In the genomic region with DNA sequence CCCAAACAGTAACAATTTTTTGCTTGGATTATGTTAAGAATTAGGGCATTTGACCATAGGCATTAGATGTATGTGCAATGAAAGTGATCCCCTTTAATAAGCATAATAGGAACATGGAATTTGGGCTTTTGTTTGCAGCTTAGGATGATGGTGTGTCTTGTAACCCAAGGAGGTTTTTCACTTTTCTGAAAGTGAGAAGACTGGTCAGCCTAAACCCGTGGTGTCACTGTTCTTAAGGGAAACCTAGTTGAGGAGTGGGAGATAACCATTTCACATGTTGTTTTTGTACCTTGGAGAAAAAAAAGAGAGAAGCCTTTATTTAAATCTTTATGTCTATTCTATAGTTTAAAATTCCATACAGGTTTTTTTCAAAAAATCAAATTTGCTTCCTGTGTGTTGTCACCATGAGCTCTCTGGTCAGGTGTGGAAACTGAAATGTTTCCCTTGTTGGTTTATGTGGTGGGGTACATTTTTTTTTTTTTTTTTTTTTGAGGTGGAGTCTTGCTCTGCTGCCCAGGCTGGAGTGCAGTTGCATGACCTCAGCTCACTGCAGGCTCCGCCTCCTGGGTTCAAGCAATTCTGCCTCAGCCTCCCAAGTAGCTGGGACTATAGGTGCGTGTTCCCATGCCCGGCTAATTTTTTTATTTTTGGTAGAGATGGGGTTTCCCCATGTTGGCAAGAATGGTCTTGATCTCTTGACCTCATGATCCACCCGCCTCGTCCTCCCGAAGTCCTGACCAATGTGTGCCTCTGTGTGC, we compare ENCODE assay signal across 11 cellular contexts. TPM values are rescaled to one million over a fixed set of nuclear protein-coding genes. Genes with fewer than 3 reads are reported as not detected.
A peak's percentile ranks its signal among the peaks of the same experiment; 100 is the strongest.
DNase-seq lines count a peak whose midpoint lies in the region; ATAC-seq, FAIRE-seq and TF ChIP-seq lines count a peak whose summit lies in the region.
"Had no signal": no experiment of that assay in that cellular context is flagged by ENCODE, and none has a peak within 500 bp of the region (broad histone marks: within the 10 kb centered on the region; RNA-seq: fewer than 3 reads in every experiment).

No MANE protein-coding gene starts in this region.

- H3K36me3 ChIP-seq in Loucy (ENCODE audit: insufficient read depth, low read length), result no peaks in the 10 kb centered on the region

- peaks cover 0 to 28% (median 3%) of the 10 kb centered on the region in 3 donors for H3K36me3 Mint-ChIP-seq in naive thymus-derived CD8-positive, alpha-beta T cell

- no peak for TF ChIP-seq POLR2A in GM12892 (IDR thresholded peaks at IDR 0.05; ENCODE audit: low read depth, low read length)

- no peak overlapping the region for H3K4me3 ChIP-seq in Loucy (ENCODE audit: low read length, poor library complexity, severe bottlenecking)

- no peaks in the 10 kb centered on the region for H3K9me3 ChIP-seq in Loucy (ENCODE audit: insufficient read depth, low read depth, low read length)

- H3K4me1 Mint-ChIP-seq in naive thymus-derived CD8-positive, alpha-beta T cell, result peaks cover 18 to 66% (median 51%) of the 10 kb centered on the region in 4 donors

- ATAC-seq in GM18909 (IDR thresholded peaks at IDR 0.05; ENCODE audit: poor library complexity, unreplicated experiment) (peak; percentile 78), GM21825 (IDR thresholded peaks at IDR 0.05; ENCODE audit: unreplicated experiment) (peak; percentile 66), left cardiac atrium (no peak)
- peak in 1 of 2 donors; percentile 49 for ATAC-seq in naive thymus-derived CD8-positive, alpha-beta T cell

- intact Hi-C loops in left cardiac atrium (cut with DNase I), result loop anchor here in 1 of 2 donors (10.0 kb wide), 1 partner anchor 57 kb away; no protein-coding TSS in a partner anchor

- POLR2A ChIA-PET in naive thymus-derived CD8-positive, alpha-beta T cell (lab: Charles Lee), result interaction anchor here (1.2 to 1.3 kb wide), 3 partner anchors 20 to 27 kb away, joined by 3 read pairs; no protein-coding TSS in a partner anchor

- no peaks in the 10 kb centered on the region for H3K27me3 Mint-ChIP-seq in naive thymus-derived CD8-positive, alpha-beta T cell
- H3K27me3 Mint-ChIP-seq: dendritic cell treated with granulocyte-macrophage colony-stimulating factor and Interleukin-4, amounts not matched to agents 40 ng/mL and 50 ng/mL, for 4 days had no signal

- H3K27me3 ChIP-seq in Loucy (ENCODE audit: insufficient read depth, low read length, poor library complexity, severe bottlenecking), result no peaks in the 10 kb centered on the region

- H3K79me2 ChIP-seq in Loucy (ENCODE audit: insufficient read depth, low read length), result peaks cover 74% of the 10 kb centered on the region

- H4K20me1 ChIP-seq in Loucy (ENCODE audit: insufficient read depth, low read length, poor library complexity, severe bottlenecking), result peaks cover 19% of the 10 kb centered on the region

- no peak for FAIRE-seq in GM12892 (lab: Jason Lieb, UNC)

- H3K4me3 Mint-ChIP-seq in naive thymus-derived CD8-positive, alpha-beta T cell, result peak overlapping the region in 2 of 10 donors; percentile 24 to 48
- H3K4me3 Mint-ChIP-seq: dendritic cell treated with granulocyte-macrophage colony-stimulating factor and Interleukin-4, amounts not matched to agents 40 ng/mL and 50 ng/mL, for 4 days had no signal

- peak overlapping the region in 7 of 10 donors; percentile 9 to 74 (median 43) for H3K27ac Mint-ChIP-seq in naive thymus-derived CD8-positive, alpha-beta T cell
- H3K27ac Mint-ChIP-seq: dendritic cell treated with granulocyte-macrophage colony-stimulating factor and Interleukin-4, amounts not matched to agents 40 ng/mL and 50 ng/mL, for 4 days had no signal

- no peak for DNase-seq in naive thymus-derived CD8-positive, alpha-beta T cell
- DNase-seq in left cardiac atrium (no peak), iPS-NIHi7 (ENCODE audit: extremely low spot score) (no peak), GM12892 (ENCODE audit: insufficient read length) (no peak)
- no peak for DNase-seq in activated CD4-positive, CD25-positive, alpha-beta regulatory T cell treated with anti-CD3 and anti-CD28 coated beads, Interleukin-2, amount 50 U/mL, for 72 hours
- DNase-seq: activated CD8-positive, alpha-beta memory T cell treated with anti-CD3 and anti-CD28 coated beads, Interleukin-2, amount 50 U/mL, for 4 hours; NCI-H1105 had no signal

- no peaks in the 10 kb centered on the region for H3K9me3 Mint-ChIP-seq in naive thymus-derived CD8-positive, alpha-beta T cell
- H3K9me3 Mint-ChIP-seq: dendritic cell treated with granulocyte-macrophage colony-stimulating factor and Interleukin-4, amounts not matched to agents 40 ng/mL and 50 ng/mL, for 4 days had no signal

- peaks cover 40% of the 10 kb centered on the region for H3K4me1 ChIP-seq in Loucy (ENCODE audit: insufficient read depth, low read length, poor library complexity, severe bottlenecking)

- no peaks in the 10 kb centered on the region for H3K9me2 ChIP-seq in Loucy (replicated peaks; ENCODE audit: low read depth, low read length)

- H3K4me2 ChIP-seq in Loucy (ENCODE audit: low read depth, low read length, poor library complexity, severe bottlenecking), result peak overlapping the region; percentile 6

- no peaks in the 10 kb centered on the region for H3F3A ChIP-seq in Loucy (ENCODE audit: low read depth)

- H3K9ac ChIP-seq in Loucy (ENCODE audit: low read depth, low read length, poor library complexity, severe bottlenecking), result no peak overlapping the region

- no peak for TF ChIP-seq CTCF in Loucy (conservative IDR thresholded peaks at IDR 0.05; ENCODE audit: low read length)

- H2AFZ ChIP-seq in Loucy (ENCODE audit: low read length), result no peak overlapping the region

RNA-seq across cellular contexts. Expression of gene CCM2, which starts 7.7 kb away (rescaled TPM):
- total RNA-seq in naive thymus-derived CD8-positive, alpha-beta T cell, result 100 to 1,000 TPM; 160 to 167 TPM
- polyA plus RNA-seq in naive thymus-derived CD8-positive, alpha-beta T cell, result 10 to 100 TPM; 49.9 to 81.7 (median 63.2) TPM
- total RNA-seq in left cardiac atrium, result 10 to 100 TPM; 33.5 to 36.5 TPM
- 37.2 TPM for polyA plus RNA-seq in GM12892 (2012; ENCODE audit: missing spikeins)

RNA-seq across cellular contexts. Expression of gene MYO1G, which starts 28.9 kb away (rescaled TPM):
- total RNA-seq in naive thymus-derived CD8-positive, alpha-beta T cell, result 10 to 100 TPM; 44.4 to 44.5 TPM
- polyA plus RNA-seq in naive thymus-derived CD8-positive, alpha-beta T cell, result 100 to 1,000 TPM in 1 of 3 donors, 10 to 100 TPM in 2; 60.0 to 106 (median 73.8) TPM
- total RNA-seq in left cardiac atrium, result 1 to 10 TPM; 3.1 to 3.5 TPM
- polyA plus RNA-seq in GM12892 (2012; ENCODE audit: missing spikeins), result 137 TPM

Comparison
In these comparisons a context has a peak if more than half of its experiments do, and no peak if none do; other contexts are left out.
1. ATAC-seq: peak in GM18909 (single experiment) and GM21825 (single experiment); none in left cardiac atrium (0 of 2).
2. RNA of gene CCM2, which starts 7.7 kb away (total RNA-seq): 160 to 167 TPM in naive thymus-derived CD8-positive, alpha-beta T cell; 33.5 to 36.5 TPM in left cardiac atrium; every median in the first group is over 4 times any median in the second.
3. RNA of gene MYO1G, which starts 28.9 kb away (total RNA-seq): 44.4 to 44.5 TPM in naive thymus-derived CD8-positive, alpha-beta T cell; 3.1 to 3.5 TPM in left cardiac atrium; every median in the first group is over 10 times any median in the second.